Comparison of ENCODE assay signal across 8 cellular contexts in the genomic region with DNA sequence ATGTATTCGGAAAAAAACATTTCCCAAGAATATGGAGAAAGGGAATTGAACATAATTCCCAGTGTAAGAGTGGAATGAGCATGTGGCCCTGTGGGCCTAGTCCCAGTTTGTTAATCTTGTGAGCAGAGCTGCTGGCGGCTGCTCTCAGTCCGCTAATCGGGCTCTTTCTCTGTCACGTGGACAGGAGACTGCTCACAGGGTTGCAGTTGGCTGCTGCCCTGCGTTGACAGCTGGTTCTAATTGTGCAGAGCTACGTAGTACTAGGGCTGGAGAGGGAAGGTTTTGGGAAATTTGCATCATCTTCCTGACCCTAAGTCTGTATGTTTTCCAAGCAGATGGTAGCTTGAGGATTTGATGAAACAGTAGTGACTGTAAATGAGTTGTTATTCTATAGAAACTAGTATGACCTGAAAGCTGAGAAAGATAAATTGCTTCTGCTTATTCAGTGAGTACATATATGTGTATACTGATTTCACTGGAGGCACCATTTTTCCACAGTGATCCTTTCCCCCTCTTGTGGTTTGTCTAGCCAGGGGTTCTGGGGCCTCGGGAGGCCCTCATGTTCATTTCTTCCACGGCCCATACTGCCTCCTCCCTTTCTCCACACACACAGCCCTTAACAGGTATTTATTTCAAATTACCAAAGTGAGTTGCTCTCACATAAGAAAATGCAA.
A peak's percentile ranks its signal among the peaks of the same experiment; 100 is the strongest.
DNase-seq lines count a peak whose midpoint lies in the region; ATAC-seq and TF ChIP-seq lines count a peak whose summit lies in the region.

No MANE protein-coding gene starts in this region.

- no peak overlapping the region for H3K27ac Mint-ChIP-seq in stimulated activated memory B cell treated with anti-CD40 and anti-IgM and Interleukin-4, amounts not matched to agents 10 μg/mL and 1 μg/mL and 100 μg/mL, for 72 hours

- peak; percentile 99 to 100 for ATAC-seq in left cardiac atrium
- ATAC-seq in stimulated activated memory B cell treated with anti-CD40 and anti-IgM and Interleukin-4, amounts not matched to agents 10 μg/mL and 1 μg/mL and 100 μg/mL, for 72 hours, result no peak
- ATAC-seq in GM21717 (IDR thresholded peaks at IDR 0.05; ENCODE audit: unreplicated experiment), result no peak
- no peak for ATAC-seq in HG03442 (IDR thresholded peaks at IDR 0.05; ENCODE audit: unreplicated experiment)

- no peak for TF ChIP-seq CTCF in WERI-Rb-1 (IDR thresholded peaks at IDR 0.05; ENCODE audit: low read depth, low read length)

- no peaks in the 10 kb centered on the region for H3K9me3 ChIP-seq in WERI-Rb-1 (ENCODE audit: severe bottlenecking)

- no peaks in the 10 kb centered on the region for H3K27me3 ChIP-seq in WERI-Rb-1 (ENCODE audit: insufficient read depth, low read depth, severe bottlenecking)

- H3K27ac ChIP-seq in WERI-Rb-1, result peak overlapping the region; percentile 84

- H3K9me3 Mint-ChIP-seq in stimulated activated memory B cell treated with anti-CD40 and anti-IgM and Interleukin-4, amounts not matched to agents 10 μg/mL and 1 μg/mL and 100 μg/mL, for 72 hours, result no peaks in the 10 kb centered on the region

- intact Hi-C loops in left cardiac atrium (cut with DNase I), result no loop called here

- H3K4me3 ChIP-seq in WERI-Rb-1 (ENCODE audit: low read depth, low read length), result no peak overlapping the region

- H3K27me3 Mint-ChIP-seq in stimulated activated memory B cell treated with anti-CD40 and anti-IgM and Interleukin-4, amounts not matched to agents 10 μg/mL and 1 μg/mL and 100 μg/mL, for 72 hours, result no peaks in the 10 kb centered on the region

- peaks cover 23% of the 10 kb centered on the region for H3K36me3 Mint-ChIP-seq in stimulated activated memory B cell treated with anti-CD40 and anti-IgM and Interleukin-4, amounts not matched to agents 10 μg/mL and 1 μg/mL and 100 μg/mL, for 72 hours

- no peak overlapping the region for H3K4me3 Mint-ChIP-seq in stimulated activated memory B cell treated with anti-CD40 and anti-IgM and Interleukin-4, amounts not matched to agents 10 μg/mL and 1 μg/mL and 100 μg/mL, for 72 hours

- no peaks in the 10 kb centered on the region; the same call in 1 of the 2 replicates for H3K36me3 ChIP-seq in WERI-Rb-1

- peaks cover 14% of the 10 kb centered on the region for H3K4me1 Mint-ChIP-seq in stimulated activated memory B cell treated with anti-CD40 and anti-IgM and Interleukin-4, amounts not matched to agents 10 μg/mL and 1 μg/mL and 100 μg/mL, for 72 hours

- peak; percentile 90 for DNase-seq in EL
- peak; percentile 95 for DNase-seq in WERI-Rb-1
- peak; percentile 91 for DNase-seq in left cardiac atrium
- peak; percentile 53 for DNase-seq in retina
- DNase-seq in HPDE6-E6E7 (ENCODE audit: extremely low spot score), result no peak

Comparison
In these comparisons a context has a peak if more than half of its experiments do, and no peak if none do; other contexts are left out.
1. ATAC-seq: peak in left cardiac atrium (2 of 2); none in stimulated activated memory B cell treated with anti-CD40 and anti-IgM and Interleukin-4, amounts not matched to agents 10 μg/mL and 1 μg/mL and 100 μg/mL, for 72 hours (single experiment), GM21717 (single experiment) and HG03442 (single experiment).